ENCODE assay signal across 8 cellular contexts in genomic region chr15:85047271-85047948, GRCh38.
A peak's percentile ranks its signal among the peaks of the same experiment; 100 is the strongest.
DNase-seq lines count a peak whose midpoint lies in the region; ATAC-seq and TF ChIP-seq lines count a peak whose summit lies in the region.

No MANE protein-coding gene starts in this region.

- H3K27me3 Mint-ChIP-seq in chondrocyte (ENCODE audit: low read depth), result no peaks in the 10 kb centered on the region
- H3K27me3 Mint-ChIP-seq in activated T-cell treated with anti-CD3 and anti-CD28 coated beads, Interleukin-2, amount 50 U/mL, for 4 hours (ENCODE audit: low read depth), result no peaks in the 10 kb centered on the region

- H3K36me3 Mint-ChIP-seq in chondrocyte (ENCODE audit: low read depth), result no peaks in the 10 kb centered on the region
- no peaks in the 10 kb centered on the region for H3K36me3 Mint-ChIP-seq in activated T-cell treated with anti-CD3 and anti-CD28 coated beads, Interleukin-2, amount 50 U/mL, for 4 hours (ENCODE audit: insufficient read depth)

- no peak for TF ChIP-seq CTCF in chondrocyte (IDR thresholded peaks at IDR 0.05)

- ATAC-seq in HG02884 (IDR thresholded peaks at IDR 0.05; ENCODE audit: unreplicated experiment) (no peak), GM21576 (IDR thresholded peaks at IDR 0.05; ENCODE audit: unreplicated experiment) (no peak), HG03342 (IDR thresholded peaks at IDR 0.05; ENCODE audit: unreplicated experiment) (no peak)
- ATAC-seq in activated T-cell treated with anti-CD3 and anti-CD28 coated beads, Interleukin-2, amount 50 U/mL, for 4 hours, result no peak

- peak overlapping the region; percentile 96 for H3K27ac Mint-ChIP-seq in chondrocyte (ENCODE audit: unreplicated experiment)

- DNase-seq in GDM1 (lab: John Stamatoyannopoulos, UW) (peak; percentile 27), NCI-H1417 treated with DMSO at 0.1 percent for 48 hours (lab: John Stamatoyannopoulos, UW) (peak; percentile 6), chondrocyte (ENCODE audit: low spot score) (no peak), mucosa of gallbladder (ENCODE audit: low spot score) (peak; percentile 39)
- no peak for DNase-seq in activated T-cell treated with anti-CD3 and anti-CD28 coated beads, Interleukin-2, amount 50 U/mL, for 4 hours

- peak overlapping the region; percentile 43 for H3K4me3 Mint-ChIP-seq in chondrocyte (ENCODE audit: unreplicated experiment)
- no peak overlapping the region for H3K4me3 Mint-ChIP-seq in activated T-cell treated with anti-CD3 and anti-CD28 coated beads, Interleukin-2, amount 50 U/mL, for 4 hours

- peaks cover 32% of the 10 kb centered on the region for H3K4me1 Mint-ChIP-seq in chondrocyte (ENCODE audit: low read depth)
- peaks cover 44% of the 10 kb centered on the region for H3K4me1 Mint-ChIP-seq in activated T-cell treated with anti-CD3 and anti-CD28 coated beads, Interleukin-2, amount 50 U/mL, for 4 hours (ENCODE audit: low read depth)

- no peaks in the 10 kb centered on the region for H3K9me3 Mint-ChIP-seq in chondrocyte (ENCODE audit: low read depth)
- H3K9me3 Mint-ChIP-seq in activated T-cell treated with anti-CD3 and anti-CD28 coated beads, Interleukin-2, amount 50 U/mL, for 4 hours, result no peaks in the 10 kb centered on the region

Comparison
In these comparisons a context has a peak if more than half of its experiments do, and no peak if none do; other contexts are left out.
1. DNase-seq: peak in GDM1 (single experiment), NCI-H1417 treated with DMSO at 0.1 percent for 48 hours (single experiment) and mucosa of gallbladder (single experiment); none in chondrocyte (single experiment) and activated T-cell treated with anti-CD3 and anti-CD28 coated beads, Interleukin-2, amount 50 U/mL, for 4 hours (single experiment).